ENCODE assay signal across 1 cellular context in the genomic region with DNA sequence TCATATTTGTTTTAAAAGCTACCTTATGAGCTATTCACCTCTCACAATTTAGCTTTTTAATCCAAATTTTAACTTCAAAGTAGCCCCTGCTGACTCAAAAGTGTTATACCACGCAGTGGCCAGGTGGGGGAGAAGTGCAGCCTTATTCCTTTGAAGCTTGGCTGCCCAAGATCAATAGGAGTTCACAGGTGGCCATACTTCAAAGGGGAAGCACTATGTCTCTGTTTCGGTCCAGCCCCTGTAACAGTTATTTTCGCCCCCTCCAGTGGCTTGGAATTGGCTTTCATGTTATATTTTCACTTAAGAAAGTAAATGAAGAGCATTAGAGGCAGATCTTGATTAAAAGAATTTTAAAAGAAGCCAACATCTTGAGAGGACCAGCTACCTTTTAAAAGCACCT.
TF ChIP-seq lines count a peak whose summit lies in the region.

No MANE protein-coding gene starts in this region.

TF ChIP-seq in HepG2, 621 proteins besides CTCF, POLR2A, EP300 and RAD21 (continued from another document):
- TF ChIP-seq ZNF562 (CRISPR knock-in tag; IDR thresholded peaks at IDR 0.05; ENCODE audit: borderline replicate concordance) (no peak), MEIS1 (CRISPR knock-in tag; IDR thresholded peaks at IDR 0.05; ENCODE audit: borderline replicate concordance) (no peak), GFI1 (CRISPR knock-in tag; IDR thresholded peaks at IDR 0.05; ENCODE audit: borderline replicate concordance) (no peak), ZNF569 (CRISPR knock-in tag; IDR thresholded peaks at IDR 0.05; ENCODE audit: borderline replicate concordance) (no peak), ZNF75D (CRISPR knock-in tag; IDR thresholded peaks at IDR 0.05; ENCODE audit: borderline replicate concordance) (no peak), ZNF691 (CRISPR knock-in tag; IDR thresholded peaks at IDR 0.05; ENCODE audit: borderline replicate concordance, low read depth) (no peak), FOXP4 (CRISPR knock-in tag; IDR thresholded peaks at IDR 0.05) (no peak), STAG1 (CRISPR knock-in tag; IDR thresholded peaks at IDR 0.05) (peak; percentile 49), SMC3 (IDR thresholded peaks at IDR 0.05; ENCODE audit: low read length) (peak; percentile 52), TOPORS (CRISPR knock-in tag; IDR thresholded peaks at IDR 0.05) (no peak), MTF2 (CRISPR knock-in tag; IDR thresholded peaks at IDR 0.05; ENCODE audit: borderline replicate concordance) (no peak), POLR2G (IDR thresholded peaks at IDR 0.05; ENCODE audit: low read depth, low read length) (no peak), GTF2F1 (IDR thresholded peaks at IDR 0.05; ENCODE audit: low read length) (no peak), ONECUT2 (CRISPR knock-in tag; IDR thresholded peaks at IDR 0.05) (peak; percentile 52; the same call in 1 of the 2 replicates), TCF7 (IDR thresholded peaks at IDR 0.05; ENCODE audit: low read depth) (peak; percentile 67), ZNF740 (CRISPR knock-in tag; IDR thresholded peaks at IDR 0.05) (no peak)
